Comparison of ENCODE assay signal across 24 cellular contexts in genomic region chr12:466039-466438, GRCh38. TPM values are rescaled to one million over a fixed set of nuclear protein-coding genes. Genes with fewer than 3 reads are reported as not detected.
DNase-seq lines count a peak whose midpoint lies in the region; ATAC-seq and TF ChIP-seq lines count a peak whose summit lies in the region.
"Had no signal": no experiment of that assay in that cellular context is flagged by ENCODE, and none has a peak within 500 bp of the region (broad histone marks: within the 10 kb centered on the region; RNA-seq: fewer than 3 reads in every experiment).

No MANE protein-coding gene starts in this region.

- TF ChIP-seq CTCF in HEK293 (tag by site-specific recombination; IDR thresholded peaks at IDR 0.05), result no peak
- no peak for TF ChIP-seq CTCF in coronary artery (IDR thresholded peaks at IDR 0.05)
- TF ChIP-seq CTCF in gastrocnemius medialis (IDR thresholded peaks at IDR 0.05 in 4 of 5, conservative IDR thresholded peaks at IDR 0.05 in 1 of 5), result no peak

- H3K9me3 ChIP-seq in HEK293 (ENCODE audit: control insufficient read depth, insufficient read depth, low read depth, low read length) (no peaks in the 10 kb centered on the region), gastrocnemius medialis (no peaks in the 10 kb centered on the region)
- H3K9me3 ChIP-seq: SJCRH30 had no signal

- no peak for TF ChIP-seq POLR2A in gastrocnemius medialis (IDR thresholded peaks at IDR 0.05)

- H3K4me1 ChIP-seq in HEK293 (ENCODE audit: control insufficient read depth, insufficient read depth, low read length) (peaks cover 9% of the 10 kb centered on the region), gastrocnemius medialis (peaks cover 8 to 10% of the 10 kb centered on the region in 2 donors)

- no peaks in the 10 kb centered on the region for H3K27me3 ChIP-seq in gastrocnemius medialis
- H3K27me3 ChIP-seq: SJCRH30 had no signal

- POLR2A ChIA-PET in HEK293 (lab: Yijun Ruan, JAX), result no interaction called here

- H3K36me3 ChIP-seq in HEK293 (ENCODE audit: control insufficient read depth in 2 of 2, insufficient read depth in 1 of 2, low read length in 2 of 2) (no peaks in the 10 kb centered on the region; a peak in 1 of 3 replicates), gastrocnemius medialis (no peaks in the 10 kb centered on the region)
- H3K36me3 ChIP-seq: brain microvascular endothelial cell had no signal

- no peak overlapping the region for H3K27ac ChIP-seq in HEK293 (ENCODE audit: extremely low read depth, low read depth, low read length)
- H3K27ac ChIP-seq in coronary artery, result peak overlapping the region; percentile 76 to 88
- H3K27ac ChIP-seq in gastrocnemius medialis, result peak overlapping the region in 3 of 4 donors; percentile 64 to 74 (median 65)
- H3K27ac ChIP-seq: brain microvascular endothelial cell, KMS-11, SJCRH30 had no signal

- in situ Hi-C loops in gastrocnemius medialis (cut with MboI; ENCODE audit: low sequenced_read_pairs in 4 of 4), result no loop called here

- intact Hi-C loops in left colon (cut with DNase I, micrococcal nuclease), result no loop called here
- intact Hi-C loops in gastrocnemius medialis (cut with DNase I; ENCODE audit: low total_unique reads), result no loop called here

- DNase-seq in coronary artery (ENCODE audit: low spot score), result peak; percentile 81
- peak; percentile 43 to 52 for DNase-seq in left colon
- no peak for DNase-seq in gastrocnemius medialis
- no peak for DNase-seq in activated effector memory CD4-positive, alpha-beta T cell treated with anti-CD3 and anti-CD28 coated beads, Interleukin-2, amount 50 U/mL, for 16 hours
- DNase-seq in stimulated activated CD4-positive, alpha-beta T cell treated with anti-CD3 and anti-CD28 coated beads, Interleukin-2, amount 100 ng/mL, for 48 hours, result no peak
- DNase-seq in DMS79 (lab: John Stamatoyannopoulos, UW), result no peak
- no peak for DNase-seq in GM19238 (ENCODE audit: insufficient read length, low spot score)
- DNase-seq: activated CD4-positive, alpha-beta T cell treated with anti-CD3 and anti-CD28 coated beads for 48 hours; activated naive CD8-positive, alpha-beta T cell treated with anti-CD3 and anti-CD28 coated beads for 36 hours; brain microvascular endothelial cell; COR-L47; cortex of kidney; HFFc6; MV-4-11; NCI-H1694 treated with DMSO at 0.1 percent for 48 hours; NCI-H82; SJCRH30; stimulated activated CD4-positive, alpha-beta T cell treated with anti-CD3 and anti-CD28 coated beads, Interleukin-4, amount 100 ng/mL, for 1 hour; stimulated activated naive CD4-positive, alpha-beta T cell treated with Interleukin-2 at 50 U/mL for 16 hours had no signal

- ATAC-seq in left colon, result peak; percentile 54
- no peak for ATAC-seq in gastrocnemius medialis
- ATAC-seq: activated T-helper 17 cell treated with anti-CD3 and anti-CD28 coated beads, Interleukin-2, amount 50 U/mL, for 72 hours; Panc1 had no signal

- no peak overlapping the region for H3K4me3 ChIP-seq in HEK293 (ENCODE audit: low read depth, low read length)
- H3K4me3 ChIP-seq in coronary artery, result no peak overlapping the region
- no peak overlapping the region for H3K4me3 ChIP-seq in gastrocnemius medialis
- H3K4me3 ChIP-seq: SJCRH30, smooth muscle cell had no signal

- CTCF ChIA-PET in HEK293 (lab: Yijun Ruan, JAX), result interaction anchor here (1.2 to 2.1 kb wide), 3 partner anchors 12 to 24 kb away, joined by 7 to 11 read pairs (median 7); no protein-coding TSS in a partner anchor

TF ChIP-seq in HEK293, 187 proteins besides CTCF, POLR2A, EP300 and RAD21:
- TF ChIP-seq ZNF600 (tag by site-specific recombination; IDR thresholded peaks at IDR 0.05), result peak; percentile 61
- no peak for TF ChIP-seq SP7 (tag by site-specific recombination; IDR thresholded peaks at IDR 0.05)
- peak; percentile 77 for TF ChIP-seq OSR2 (tag by site-specific recombination; IDR thresholded peaks at IDR 0.05)
- peak; percentile 41; the same call in 1 of the 2 replicates for TF ChIP-seq ZNF341 (tag by site-specific recombination; IDR thresholded peaks at IDR 0.05; ENCODE audit: low read depth)

RNA-seq across cellular contexts. Expression of gene B4GALNT3, which starts 6.3 kb away (rescaled TPM):
- total RNA-seq in left colon (100 to 1,000 TPM; 131 to 143 TPM), gastrocnemius medialis (1 to 10 TPM in 1 of 4 donors, under 1 TPM in 3; 0.20 to 1.9 (median 0.82) TPM)
- total RNA-seq: HFFc6 had no signal

Comparison
In these comparisons a context has a peak if more than half of its experiments do, and no peak if none do; other contexts are left out.
1. DNase-seq: peak in coronary artery (single experiment) and left colon (2 of 2); none in gastrocnemius medialis (0 of 2), activated effector memory CD4-positive, alpha-beta T cell treated with anti-CD3 and anti-CD28 coated beads, Interleukin-2, amount 50 U/mL, for 16 hours (single experiment), stimulated activated CD4-positive, alpha-beta T cell treated with anti-CD3 and anti-CD28 coated beads, Interleukin-2, amount 100 ng/mL, for 48 hours (0 of 2), DMS79 (single experiment) and GM19238 (single experiment).
2. RNA of gene B4GALNT3, which starts 6.3 kb away (total RNA-seq): 131 to 143 TPM in left colon; 0.20 to 1.9 TPM in gastrocnemius medialis; every median in the first group is over 10 times any median in the second.